In the genomic region with DNA sequence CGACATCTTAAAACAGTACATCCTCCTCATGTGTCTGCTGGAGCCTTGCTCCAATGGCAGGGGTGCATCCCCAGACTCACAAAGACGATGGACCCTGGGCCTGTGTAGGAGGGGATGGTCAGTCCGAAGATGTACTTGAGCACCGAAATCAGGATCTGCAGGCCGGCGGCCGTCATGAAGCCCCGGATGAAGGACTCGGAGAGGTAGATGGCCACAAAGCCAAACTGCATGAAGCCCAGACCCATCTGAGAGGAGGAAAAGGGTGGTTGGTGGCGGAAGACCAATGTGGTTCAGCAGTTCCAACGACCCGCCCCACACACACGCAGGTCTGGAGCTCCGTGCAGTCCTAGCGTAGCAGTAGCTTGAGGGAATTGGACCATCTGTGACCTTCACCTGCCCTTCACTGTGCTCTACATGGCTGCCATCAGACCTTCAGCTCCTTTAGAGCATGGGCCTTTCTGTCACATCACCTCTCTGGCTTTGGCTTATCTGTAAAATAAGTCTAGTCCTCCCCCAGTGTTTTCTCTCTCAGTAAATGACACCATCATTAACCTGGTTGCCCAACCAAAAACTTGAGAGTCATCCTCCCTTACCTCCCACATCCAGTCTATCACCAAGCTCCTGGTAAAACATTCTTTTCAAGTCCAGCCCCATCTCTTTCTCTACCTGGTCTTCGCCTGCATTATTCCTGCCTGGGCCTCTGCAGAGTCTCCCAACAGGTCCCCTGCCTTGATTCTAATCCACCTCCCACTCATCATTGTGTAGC, we compare ENCODE assay signal across 24 cellular contexts. TPM values are rescaled to one million over a fixed set of nuclear protein-coding genes. Genes with fewer than 3 reads are reported as not detected.
DNase-seq lines count a peak whose midpoint lies in the region; ATAC-seq, FAIRE-seq and TF ChIP-seq lines count a peak whose summit lies in the region.
"Had no signal": no experiment of that assay in that cellular context is flagged by ENCODE, and none has a peak within 500 bp of the region (broad histone marks: within the 10 kb centered on the region; RNA-seq: fewer than 3 reads in every experiment).

No MANE protein-coding gene starts in this region.

- H3K9me3 ChIP-seq in RWPE2 (ENCODE audit: severe bottlenecking) (no peaks in the 10 kb centered on the region), osteoblast (ENCODE audit: low read depth, low read length) (no peaks in the 10 kb centered on the region)

- H3K36me3 ChIP-seq in RWPE2 (ENCODE audit: low read depth) (no peaks in the 10 kb centered on the region), osteoblast (ENCODE audit: insufficient read depth, low read length) (no peaks in the 10 kb centered on the region)

- H3K27ac ChIP-seq in RWPE2 (ENCODE audit: poor library complexity, severe bottlenecking) (no peak overlapping the region), dorsolateral prefrontal cortex (peak overlapping the region; percentile 91 to 100 (median 99)), osteoblast (ENCODE audit: low read depth, low read length) (no peak overlapping the region)
- H3K27ac ChIP-seq: GM23248, SK-N-MC had no signal

- TF ChIP-seq CTCF in RWPE2 (IDR thresholded peaks at IDR 0.05; ENCODE audit: poor library complexity, severe bottlenecking) (no peak), dorsolateral prefrontal cortex (IDR thresholded peaks at IDR 0.05 in 54 of 56, conservative IDR thresholded peaks at IDR 0.05 in 2 of 56; ENCODE audit: low read depth in 1 of 56, partially characterized antibody in 56 of 56) (no peak), osteoblast (IDR thresholded peaks at IDR 0.05; ENCODE audit: extremely low read depth, low read depth, low read length) (no peak)

- H3K4me2 ChIP-seq in osteoblast (ENCODE audit: insufficient read depth, low read length), result no peak overlapping the region

- no peaks in the 10 kb centered on the region for H3K27me3 ChIP-seq in RWPE2 (ENCODE audit: insufficient read depth, poor library complexity, severe bottlenecking)
- H3K27me3 ChIP-seq in dorsolateral prefrontal cortex, result no peaks in the 10 kb centered on the region
- no peaks in the 10 kb centered on the region for H3K27me3 ChIP-seq in osteoblast (ENCODE audit: insufficient read depth, low read length)

- FAIRE-seq in frontal cortex (lab: Jason Lieb, UNC), result no peak
- no peak for FAIRE-seq in GM19239 (lab: Jason Lieb, UNC)
- FAIRE-seq: D721Med, HTR-8/SVneo had no signal

- H2AFZ ChIP-seq in osteoblast (ENCODE audit: low read length), result no peak overlapping the region
- H2AFZ ChIP-seq: GM23248 had no signal

- DNase-seq in RWPE2 (ENCODE audit: low spot score) (peak; percentile 31), dorsolateral prefrontal cortex (no peak), osteoblast (ENCODE audit: insufficient read length, low spot score, missing footprints) (peak; percentile 39), frontal cortex (ENCODE audit: low spot score in 2 of 2) (no peak), GM19239 (ENCODE audit: insufficient read length, low spot score) (no peak), NCI-H1048 (lab: John Stamatoyannopoulos, UW) (no peak)
- DNase-seq: ACHN; CD8-positive, alpha-beta memory T cell; DMS79; GM23248; HCEC 1CT; IMR-90; Karpas-422; NCI-H1105 treated with DMSO at 0.1 percent for 48 hours; NCI-H1694; NCI-H748 treated with DMSO at 0.1 percent for 48 hours; NK-92 treated with Interleukin-12 subunit alpha and Interleukin-12 subunit beta, amount 100 ng/mL, for 24 hours; OCI-M1; SHP77 had no signal

- H3K4me1 ChIP-seq in RWPE2 (ENCODE audit: insufficient read depth, poor library complexity, severe bottlenecking) (peaks cover 20% of the 10 kb centered on the region), osteoblast (ENCODE audit: insufficient read depth, low read length) (peaks cover 26% of the 10 kb centered on the region)

- H4K20me1 ChIP-seq in osteoblast (ENCODE audit: insufficient read depth, low read length), result no peaks in the 10 kb centered on the region

- intact Hi-C loops in dorsolateral prefrontal cortex (cut with DNase I), result no loop called here

- ATAC-seq in RWPE2 (ENCODE audit: low read depth) (no peak), GM18517 (IDR thresholded peaks at IDR 0.05; ENCODE audit: unreplicated experiment) (no peak)

- H3K4me3 ChIP-seq in RWPE2 (ENCODE audit: severe bottlenecking) (no peak overlapping the region), dorsolateral prefrontal cortex (no peak overlapping the region), osteoblast (ENCODE audit: insufficient read depth, low read length) (no peak overlapping the region)
- H3K4me3 ChIP-seq: GM23248, SK-N-MC had no signal

- H3K79me2 ChIP-seq in osteoblast (ENCODE audit: insufficient read depth, low read length), result no peaks in the 10 kb centered on the region

RNA-seq across cellular contexts. Expression of gene SLC26A9, which starts 13.3 kb away (rescaled TPM):
- total RNA-seq in dorsolateral prefrontal cortex (1 to 10 TPM in 70 of 120 experiments, under 1 TPM in 49, not detected in 1; 0.12 to 6.7 (median 1.2) TPM), osteoblast (not detected in 2 replicates), frontal cortex (not detected)
- total RNA-seq: CD8-positive, alpha-beta memory T cell; GM23248; IMR-90; MCF 10A had no signal

Comparison
In these comparisons a context has a peak if more than half of its experiments do, and no peak if none do; other contexts are left out.
1. DNase-seq: peak in RWPE2 (single experiment) and osteoblast (single experiment); none in dorsolateral prefrontal cortex (0 of 10), frontal cortex (0 of 2), GM19239 (single experiment) and NCI-H1048 (single experiment).
2. H3K27ac ChIP-seq: peak in dorsolateral prefrontal cortex (59 of 59); none in RWPE2 (single experiment) and osteoblast (single experiment).